In the genomic region with DNA sequence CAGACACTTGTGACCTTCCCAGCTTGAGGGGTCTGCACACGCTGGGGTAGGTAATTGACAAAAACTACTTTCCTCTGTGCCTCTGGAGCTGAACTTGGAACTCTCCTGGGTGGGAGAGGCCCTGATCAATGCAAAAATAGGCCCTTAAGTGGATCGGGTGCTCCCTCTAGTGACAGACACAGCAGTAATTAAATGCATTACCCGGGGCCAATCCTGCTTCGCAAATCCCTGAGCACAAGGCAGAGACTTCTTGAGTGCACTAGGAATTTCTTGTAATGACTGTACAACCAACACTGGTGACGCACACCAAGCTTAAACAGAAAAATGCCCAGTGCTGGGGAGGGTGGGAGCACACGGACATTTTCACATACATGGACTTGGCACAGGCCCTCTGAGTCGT, we compare ENCODE assay signal across 8 cellular contexts. TPM values are rescaled to one million over a fixed set of nuclear protein-coding genes. Genes with fewer than 3 reads are reported as not detected.
DNase-seq lines count a peak whose midpoint lies in the region; ATAC-seq and TF ChIP-seq lines count a peak whose summit lies in the region.

No MANE protein-coding gene starts in this region.

- DNase-seq in EL (peak; percentile 87), Kasumi-1 (lab: John Stamatoyannopoulos, UW) (peak; percentile 82 to 86), SK-N-DZ (ENCODE audit: low spot score) (peak; percentile 61), amygdala (lab: John Stamatoyannopoulos, UW) (peak in 39 of 56 donors; percentile 17 to 83 (median 39)), left ventricle myocardium inferior (no peak), retina (peak; percentile 81)

- H3K27ac ChIP-seq in left ventricle myocardium inferior (replicated peaks) = no peak overlapping the region

- peak; percentile 74 for TF ChIP-seq CTCF in left ventricle myocardium inferior (IDR thresholded peaks at IDR 0.05; ENCODE audit: borderline replicate concordance)

- no peaks in the 10 kb centered on the region for H3K36me3 ChIP-seq in left ventricle myocardium inferior

- no peak overlapping the region for H3K4me3 ChIP-seq in left ventricle myocardium inferior

- intact Hi-C loops in left ventricle myocardium inferior (cut with micrococcal nuclease) = no loop called here

- H3K4me1 ChIP-seq in left ventricle myocardium inferior = no peaks in the 10 kb centered on the region

- H3K9me3 ChIP-seq in left ventricle myocardium inferior (replicated peaks) = no peaks in the 10 kb centered on the region

- ATAC-seq in GM21447 (IDR thresholded peaks at IDR 0.05; ENCODE audit: unreplicated experiment) = no peak
- ATAC-seq in HG02588 (IDR thresholded peaks at IDR 0.05; ENCODE audit: unreplicated experiment) = no peak

- peaks cover 31% of the 10 kb centered on the region for H3K27me3 ChIP-seq in left ventricle myocardium inferior (ENCODE audit: low read depth)

RNA-seq across cellular contexts. Expression of gene UBE2S, which starts 10.6 kb away (rescaled TPM):
- polyA plus RNA-seq in SK-N-DZ (2014; cell fraction: cytosol; rRNA removed) = 250 and 342 TPM in 2 replicates
- polyA plus RNA-seq in SK-N-DZ (2014; cell fraction: nucleus; rRNA removed) = 105 and 147 TPM in 2 replicates
- 33.2 TPM for total RNA-seq in left ventricle myocardium inferior

RNA-seq across cellular contexts. Expression of gene SHISA7, which starts 24.9 kb away (rescaled TPM):
- polyA plus RNA-seq in SK-N-DZ (2014; cell fraction: cytosol; rRNA removed) = 0.29 and 0.62 TPM in 2 replicates
- polyA plus RNA-seq in SK-N-DZ (2014; cell fraction: nucleus; rRNA removed) = 0.46 and 0.94 TPM in 2 replicates
- total RNA-seq in left ventricle myocardium inferior = not detected

RNA-seq across cellular contexts. Expression of gene RPL28, which starts 32.5 kb away (rescaled TPM):
- 94.8 and 145 TPM in 2 replicates for polyA plus RNA-seq in SK-N-DZ (2014; cell fraction: cytosol; rRNA removed)
- polyA plus RNA-seq in SK-N-DZ (2014; cell fraction: nucleus; rRNA removed) = 128 and 220 TPM in 2 replicates
- total RNA-seq in left ventricle myocardium inferior = 559 TPM

RNA-seq across cellular contexts. Expression of gene TMEM238, which starts 34.1 kb away (rescaled TPM):
- polyA plus RNA-seq in SK-N-DZ (2014; cell fraction: cytosol; rRNA removed) = 1.1 TPM in 1 of 2 replicates, not detected in the other
- polyA plus RNA-seq in SK-N-DZ (2014; cell fraction: nucleus; rRNA removed) = not detected in 2 replicates
- 0.69 TPM for total RNA-seq in left ventricle myocardium inferior

RNA-seq across cellular contexts. Expression of gene TMEM190, which starts 41.6 kb away (rescaled TPM):
- not detected in 2 replicates for polyA plus RNA-seq in SK-N-DZ (2014; cell fraction: cytosol; rRNA removed)
- not detected in 2 replicates for polyA plus RNA-seq in SK-N-DZ (2014; cell fraction: nucleus; rRNA removed)
- not detected for total RNA-seq in left ventricle myocardium inferior
